ENCODE assay signal across 1 cellular context in the genomic region with DNA sequence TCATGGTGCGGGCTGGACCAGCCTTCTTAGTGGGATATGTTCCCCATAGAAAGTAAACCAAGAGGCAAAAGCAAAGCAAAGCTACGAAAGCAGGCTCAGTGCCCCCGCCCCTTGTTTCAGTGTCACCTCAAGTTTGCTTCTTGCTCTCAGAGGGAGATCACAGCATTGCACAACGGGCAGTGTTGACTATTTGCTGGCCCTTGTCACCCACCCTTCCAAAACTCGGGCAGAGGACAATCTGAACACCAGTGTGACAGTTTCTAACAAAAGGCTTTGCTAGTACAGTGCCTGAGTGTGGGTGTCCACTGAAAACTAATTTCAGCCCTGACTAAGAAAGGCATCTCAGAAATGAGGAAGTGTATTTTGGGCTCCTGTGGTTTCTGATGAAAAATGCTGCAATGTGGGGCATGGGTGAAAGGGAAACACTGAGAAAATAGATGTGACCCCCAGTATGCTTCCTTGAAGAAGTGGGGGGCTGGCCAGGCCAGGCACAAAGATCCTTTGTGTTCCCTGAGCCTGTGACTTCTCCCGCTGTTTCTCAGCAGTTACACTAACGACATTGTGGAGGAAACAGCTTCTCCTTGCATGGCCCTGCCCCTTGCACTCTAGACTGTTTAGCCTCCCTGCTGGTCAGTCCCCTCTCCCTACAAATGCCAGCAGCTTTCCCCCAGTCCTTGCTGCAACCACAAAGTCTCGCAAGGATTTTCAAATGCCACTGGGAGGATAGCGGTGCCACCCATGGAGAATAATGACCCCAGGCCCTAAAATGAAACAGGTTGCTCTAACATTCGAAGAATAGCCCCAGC.
A peak's percentile ranks its signal among the peaks of the same experiment; 100 is the strongest.
TF ChIP-seq lines count a peak whose summit lies in the region.

No MANE protein-coding gene starts in this region.

TF ChIP-seq in HepG2, 621 proteins besides CTCF, POLR2A, EP300 and RAD21 (continued from another document and continues in another):
- TF ChIP-seq, protein P1, sequence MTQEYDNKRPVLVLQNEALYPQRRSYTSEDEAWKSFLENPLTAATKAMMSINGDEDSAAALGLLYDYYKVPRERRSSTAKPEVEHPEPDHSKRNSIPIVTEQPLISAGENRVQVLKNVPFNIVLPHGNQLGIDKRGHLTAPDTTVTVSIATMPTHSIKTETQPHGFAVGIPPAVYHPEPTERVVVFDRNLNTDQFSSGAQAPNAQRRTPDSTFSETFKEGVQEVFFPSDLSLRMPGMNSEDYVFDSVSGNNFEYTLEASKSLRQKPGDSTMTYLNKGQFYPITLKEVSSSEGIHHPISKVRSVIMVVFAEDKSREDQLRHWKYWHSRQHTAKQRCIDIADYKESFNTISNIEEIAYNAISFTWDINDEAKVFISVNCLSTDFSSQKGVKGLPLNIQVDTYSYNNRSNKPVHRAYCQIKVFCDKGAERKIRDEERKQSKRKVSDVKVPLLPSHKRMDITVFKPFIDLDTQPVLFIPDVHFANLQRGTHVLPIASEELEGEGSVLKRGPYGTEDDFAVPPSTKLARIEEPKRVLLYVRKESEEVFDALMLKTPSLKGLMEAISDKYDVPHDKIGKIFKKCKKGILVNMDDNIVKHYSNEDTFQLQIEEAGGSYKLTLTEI (CRISPR knock-in tag; conservative IDR thresholded peaks at IDR 0.05) = no peak
- TF ChIP-seq ZNF317 (CRISPR knock-in tag; IDR thresholded peaks at IDR 0.05) (no peak), RARG (CRISPR knock-in tag; IDR thresholded peaks at IDR 0.05; ENCODE audit: low read depth) (no peak), TRIM24 (CRISPR knock-in tag; IDR thresholded peaks at IDR 0.05) (no peak), SAP130 (CRISPR knock-in tag; IDR thresholded peaks at IDR 0.05; ENCODE audit: low read depth) (peak; percentile 35), ZNF33B (CRISPR knock-in tag; IDR thresholded peaks at IDR 0.05) (no peak), RFX3 (CRISPR knock-in tag; IDR thresholded peaks at IDR 0.05) (no peak), TBX2 (CRISPR knock-in tag; IDR thresholded peaks at IDR 0.05; ENCODE audit: borderline replicate concordance) (peak; percentile 27; the same call in 1 of the 2 replicates), SMAD3 (CRISPR knock-in tag; IDR thresholded peaks at IDR 0.05) (no peak), HNRNPLL (IDR thresholded peaks at IDR 0.05; ENCODE audit: low read depth, low read length, poor library complexity, severe bottlenecking) (no peak), SIN3B (IDR thresholded peaks at IDR 0.05; ENCODE audit: low read length) (no peak), ATF1 (CRISPR knock-in tag; IDR thresholded peaks at IDR 0.05) (no peak), ASH2L (IDR thresholded peaks at IDR 0.05; ENCODE audit: insufficient read length, low read depth, low read length) (peak; percentile 55), KAT7 (CRISPR knock-in tag; IDR thresholded peaks at IDR 0.05; ENCODE audit: borderline replicate concordance) (no peak), ZNF263 (CRISPR knock-in tag; IDR thresholded peaks at IDR 0.05) (no peak), SNAPC2 (CRISPR knock-in tag; IDR thresholded peaks at IDR 0.05) (no peak), MAFF (IDR thresholded peaks at IDR 0.05; ENCODE audit: low read depth, low read length) (no peak), KDM3A (CRISPR knock-in tag; IDR thresholded peaks at IDR 0.05; ENCODE audit: low read depth) (no peak), SMC3 (IDR thresholded peaks at IDR 0.05; ENCODE audit: low read length) (no peak), MXD4 (CRISPR knock-in tag; IDR thresholded peaks at IDR 0.05) (no peak), TEAD3 (CRISPR knock-in tag; optimal IDR thresholded peaks at IDR 0.05; ENCODE audit: borderline replicate concordance) (peak; percentile 19), CBX1 (IDR thresholded peaks at IDR 0.05; ENCODE audit: low read depth) (no peak), ZNF441 (CRISPR knock-in tag; IDR thresholded peaks at IDR 0.05; ENCODE audit: borderline replicate concordance) (no peak), SMARCE1 (IDR thresholded peaks at IDR 0.05; ENCODE audit: borderline replicate concordance) (no peak), ATM (IDR thresholded peaks at IDR 0.05; ENCODE audit: borderline replicate concordance) (no peak), TP53 (CRISPR knock-in tag; conservative IDR thresholded peaks at IDR 0.05) (no peak), ZNF530 (CRISPR knock-in tag; IDR thresholded peaks at IDR 0.05; ENCODE audit: low read depth) (no peak), ZNF251 (CRISPR knock-in tag; IDR thresholded peaks at IDR 0.05) (no peak), SAFB2 (CRISPR knock-in tag; IDR thresholded peaks at IDR 0.05; ENCODE audit: borderline replicate concordance, low read depth) (no peak), CBX2 (IDR thresholded peaks at IDR 0.05; ENCODE audit: low read depth, low read length) (no peak), CBX2 (CRISPR knock-in tag; IDR thresholded peaks at IDR 0.05; ENCODE audit: low read depth) (no peak), ZNF3 (CRISPR knock-in tag; IDR thresholded peaks at IDR 0.05) (0 out of 2 replicates have a peak, but pooled peaks have one; percentile 30), AGO1 (IDR thresholded peaks at IDR 0.05; ENCODE audit: low read depth, low read length, poor library complexity, severe bottlenecking) (no peak), ELF3 (CRISPR knock-in tag; IDR thresholded peaks at IDR 0.05) (peak; percentile 64), NFKBIZ (CRISPR knock-in tag; IDR thresholded peaks at IDR 0.05) (no peak), TARDBP (CRISPR knock-in tag; IDR thresholded peaks at IDR 0.05) (no peak), RXRA (CRISPR knock-in tag; IDR thresholded peaks at IDR 0.05) (no peak; the same call in 1 of the 2 replicates), ZNF550 (CRISPR knock-in tag; IDR thresholded peaks at IDR 0.05; ENCODE audit: borderline replicate concordance) (no peak)
- TF ChIP-seq, protein P2, sequence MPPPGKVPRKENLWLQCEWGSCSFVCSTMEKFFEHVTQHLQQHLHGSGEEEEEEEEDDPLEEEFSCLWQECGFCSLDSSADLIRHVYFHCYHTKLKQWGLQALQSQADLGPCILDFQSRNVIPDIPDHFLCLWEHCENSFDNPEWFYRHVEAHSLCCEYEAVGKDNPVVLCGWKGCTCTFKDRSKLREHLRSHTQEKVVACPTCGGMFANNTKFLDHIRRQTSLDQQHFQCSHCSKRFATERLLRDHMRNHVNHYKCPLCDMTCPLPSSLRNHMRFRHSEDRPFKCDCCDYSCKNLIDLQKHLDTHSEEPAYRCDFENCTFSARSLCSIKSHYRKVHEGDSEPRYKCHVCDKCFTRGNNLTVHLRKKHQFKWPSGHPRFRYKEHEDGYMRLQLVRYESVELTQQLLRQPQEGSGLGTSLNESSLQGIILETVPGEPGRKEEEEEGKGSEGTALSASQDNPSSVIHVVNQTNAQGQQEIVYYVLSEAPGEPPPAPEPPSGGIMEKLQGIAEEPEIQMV (CRISPR knock-in tag; IDR thresholded peaks at IDR 0.05; ENCODE audit: low read depth) = peak; percentile 60; the same call in 1 of the 2 replicates
- TF ChIP-seq, protein P3, sequence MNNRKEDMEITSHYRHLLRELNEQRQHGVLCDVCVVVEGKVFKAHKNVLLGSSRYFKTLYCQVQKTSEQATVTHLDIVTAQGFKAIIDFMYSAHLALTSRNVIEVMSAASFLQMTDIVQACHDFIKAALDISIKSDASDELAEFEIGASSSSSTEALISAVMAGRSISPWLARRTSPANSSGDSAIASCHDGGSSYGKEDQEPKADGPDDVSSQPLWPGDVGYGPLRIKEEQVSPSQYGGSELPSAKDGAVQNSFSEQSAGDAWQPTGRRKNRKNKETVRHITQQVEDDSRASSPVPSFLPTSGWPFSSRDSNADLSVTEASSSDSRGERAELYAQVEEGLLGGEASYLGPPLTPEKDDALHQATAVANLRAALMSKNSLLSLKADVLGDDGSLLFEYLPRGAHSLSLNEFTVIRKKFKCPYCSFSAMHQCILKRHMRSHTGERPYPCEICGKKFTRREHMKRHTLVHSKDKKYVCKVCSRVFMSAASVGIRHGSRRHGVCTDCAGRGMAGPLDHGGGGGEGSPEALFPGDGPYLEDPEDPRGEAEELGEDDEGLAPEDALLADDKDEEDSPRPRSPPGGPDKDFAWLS (CRISPR knock-in tag; IDR thresholded peaks at IDR 0.05; ENCODE audit: borderline replicate concordance) = no peak
- TF ChIP-seq, protein P4, sequence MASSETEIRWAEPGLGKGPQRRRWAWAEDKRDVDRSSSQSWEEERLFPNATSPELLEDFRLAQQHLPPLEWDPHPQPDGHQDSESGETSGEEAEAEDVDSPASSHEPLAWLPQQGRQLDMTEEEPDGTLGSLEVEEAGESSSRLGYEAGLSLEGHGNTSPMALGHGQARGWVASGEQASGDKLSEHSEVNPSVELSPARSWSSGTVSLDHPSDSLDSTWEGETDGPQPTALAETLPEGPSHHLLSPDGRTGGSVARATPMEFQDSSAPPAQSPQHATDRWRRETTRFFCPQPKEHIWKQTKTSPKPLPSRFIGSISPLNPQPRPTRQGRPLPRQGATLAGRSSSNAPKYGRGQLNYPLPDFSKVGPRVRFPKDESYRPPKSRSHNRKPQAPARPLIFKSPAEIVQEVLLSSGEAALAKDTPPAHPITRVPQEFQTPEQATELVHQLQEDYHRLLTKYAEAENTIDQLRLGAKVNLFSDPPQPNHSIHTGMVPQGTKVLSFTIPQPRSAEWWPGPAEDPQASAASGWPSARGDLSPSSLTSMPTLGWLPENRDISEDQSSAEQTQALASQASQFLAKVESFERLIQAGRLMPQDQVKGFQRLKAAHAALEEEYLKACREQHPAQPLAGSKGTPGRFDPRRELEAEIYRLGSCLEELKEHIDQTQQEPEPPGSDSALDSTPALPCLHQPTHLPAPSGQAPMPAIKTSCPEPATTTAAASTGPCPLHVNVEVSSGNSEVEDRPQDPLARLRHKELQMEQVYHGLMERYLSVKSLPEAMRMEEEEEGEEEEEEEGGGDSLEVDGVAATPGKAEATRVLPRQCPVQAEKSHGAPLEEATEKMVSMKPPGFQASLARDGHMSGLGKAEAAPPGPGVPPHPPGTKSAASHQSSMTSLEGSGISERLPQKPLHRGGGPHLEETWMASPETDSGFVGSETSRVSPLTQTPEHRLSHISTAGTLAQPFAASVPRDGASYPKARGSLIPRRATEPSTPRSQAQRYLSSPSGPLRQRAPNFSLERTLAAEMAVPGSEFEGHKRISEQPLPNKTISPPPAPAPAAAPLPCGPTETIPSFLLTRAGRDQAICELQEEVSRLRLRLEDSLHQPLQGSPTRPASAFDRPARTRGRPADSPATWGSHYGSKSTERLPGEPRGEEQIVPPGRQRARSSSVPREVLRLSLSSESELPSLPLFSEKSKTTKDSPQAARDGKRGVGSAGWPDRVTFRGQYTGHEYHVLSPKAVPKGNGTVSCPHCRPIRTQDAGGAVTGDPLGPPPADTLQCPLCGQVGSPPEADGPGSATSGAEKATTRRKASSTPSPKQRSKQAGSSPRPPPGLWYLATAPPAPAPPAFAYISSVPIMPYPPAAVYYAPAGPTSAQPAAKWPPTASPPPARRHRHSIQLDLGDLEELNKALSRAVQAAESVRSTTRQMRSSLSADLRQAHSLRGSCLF (CRISPR knock-in tag; IDR thresholded peaks at IDR 0.05; ENCODE audit: borderline replicate concordance) = no peak
- TF ChIP-seq, protein P5, sequence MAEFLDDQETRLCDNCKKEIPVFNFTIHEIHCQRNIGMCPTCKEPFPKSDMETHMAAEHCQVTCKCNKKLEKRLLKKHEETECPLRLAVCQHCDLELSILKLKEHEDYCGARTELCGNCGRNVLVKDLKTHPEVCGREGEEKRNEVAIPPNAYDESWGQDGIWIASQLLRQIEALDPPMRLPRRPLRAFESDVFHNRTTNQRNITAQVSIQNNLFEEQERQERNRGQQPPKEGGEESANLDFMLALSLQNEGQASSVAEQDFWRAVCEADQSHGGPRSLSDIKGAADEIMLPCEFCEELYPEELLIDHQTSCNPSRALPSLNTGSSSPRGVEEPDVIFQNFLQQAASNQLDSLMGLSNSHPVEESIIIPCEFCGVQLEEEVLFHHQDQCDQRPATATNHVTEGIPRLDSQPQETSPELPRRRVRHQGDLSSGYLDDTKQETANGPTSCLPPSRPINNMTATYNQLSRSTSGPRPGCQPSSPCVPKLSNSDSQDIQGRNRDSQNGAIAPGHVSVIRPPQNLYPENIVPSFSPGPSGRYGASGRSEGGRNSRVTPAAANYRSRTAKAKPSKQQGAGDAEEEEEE (CRISPR knock-in tag; IDR thresholded peaks at IDR 0.05; ENCODE audit: borderline replicate concordance) = no peak
- TF ChIP-seq, protein P6, sequence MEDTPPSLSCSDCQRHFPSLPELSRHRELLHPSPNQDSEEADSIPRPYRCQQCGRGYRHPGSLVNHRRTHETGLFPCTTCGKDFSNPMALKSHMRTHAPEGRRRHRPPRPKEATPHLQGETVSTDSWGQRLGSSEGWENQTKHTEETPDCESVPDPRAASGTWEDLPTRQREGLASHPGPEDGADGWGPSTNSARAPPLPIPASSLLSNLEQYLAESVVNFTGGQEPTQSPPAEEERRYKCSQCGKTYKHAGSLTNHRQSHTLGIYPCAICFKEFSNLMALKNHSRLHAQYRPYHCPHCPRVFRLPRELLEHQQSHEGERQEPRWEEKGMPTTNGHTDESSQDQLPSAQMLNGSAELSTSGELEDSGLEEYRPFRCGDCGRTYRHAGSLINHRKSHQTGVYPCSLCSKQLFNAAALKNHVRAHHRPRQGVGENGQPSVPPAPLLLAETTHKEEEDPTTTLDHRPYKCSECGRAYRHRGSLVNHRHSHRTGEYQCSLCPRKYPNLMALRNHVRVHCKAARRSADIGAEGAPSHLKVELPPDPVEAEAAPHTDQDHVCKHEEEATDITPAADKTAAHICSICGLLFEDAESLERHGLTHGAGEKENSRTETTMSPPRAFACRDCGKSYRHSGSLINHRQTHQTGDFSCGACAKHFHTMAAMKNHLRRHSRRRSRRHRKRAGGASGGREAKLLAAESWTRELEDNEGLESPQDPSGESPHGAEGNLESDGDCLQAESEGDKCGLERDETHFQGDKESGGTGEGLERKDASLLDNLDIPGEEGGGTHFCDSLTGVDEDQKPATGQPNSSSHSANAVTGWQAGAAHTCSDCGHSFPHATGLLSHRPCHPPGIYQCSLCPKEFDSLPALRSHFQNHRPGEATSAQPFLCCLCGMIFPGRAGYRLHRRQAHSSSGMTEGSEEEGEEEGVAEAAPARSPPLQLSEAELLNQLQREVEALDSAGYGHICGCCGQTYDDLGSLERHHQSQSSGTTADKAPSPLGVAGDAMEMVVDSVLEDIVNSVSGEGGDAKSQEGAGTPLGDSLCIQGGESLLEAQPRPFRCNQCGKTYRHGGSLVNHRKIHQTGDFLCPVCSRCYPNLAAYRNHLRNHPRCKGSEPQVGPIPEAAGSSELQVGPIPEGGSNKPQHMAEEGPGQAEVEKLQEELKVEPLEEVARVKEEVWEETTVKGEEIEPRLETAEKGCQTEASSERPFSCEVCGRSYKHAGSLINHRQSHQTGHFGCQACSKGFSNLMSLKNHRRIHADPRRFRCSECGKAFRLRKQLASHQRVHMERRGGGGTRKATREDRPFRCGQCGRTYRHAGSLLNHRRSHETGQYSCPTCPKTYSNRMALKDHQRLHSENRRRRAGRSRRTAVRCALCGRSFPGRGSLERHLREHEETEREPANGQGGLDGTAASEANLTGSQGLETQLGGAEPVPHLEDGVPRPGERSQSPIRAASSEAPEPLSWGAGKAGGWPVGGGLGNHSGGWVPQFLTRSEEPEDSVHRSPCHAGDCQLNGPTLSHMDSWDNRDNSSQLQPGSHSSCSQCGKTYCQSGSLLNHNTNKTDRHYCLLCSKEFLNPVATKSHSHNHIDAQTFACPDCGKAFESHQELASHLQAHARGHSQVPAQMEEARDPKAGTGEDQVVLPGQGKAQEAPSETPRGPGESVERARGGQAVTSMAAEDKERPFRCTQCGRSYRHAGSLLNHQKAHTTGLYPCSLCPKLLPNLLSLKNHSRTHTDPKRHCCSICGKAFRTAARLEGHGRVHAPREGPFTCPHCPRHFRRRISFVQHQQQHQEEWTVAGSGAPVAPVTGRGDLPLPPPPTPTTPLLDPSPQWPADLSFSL (CRISPR knock-in tag; IDR thresholded peaks at IDR 0.05) = no peak
- TF ChIP-seq, protein P7, sequence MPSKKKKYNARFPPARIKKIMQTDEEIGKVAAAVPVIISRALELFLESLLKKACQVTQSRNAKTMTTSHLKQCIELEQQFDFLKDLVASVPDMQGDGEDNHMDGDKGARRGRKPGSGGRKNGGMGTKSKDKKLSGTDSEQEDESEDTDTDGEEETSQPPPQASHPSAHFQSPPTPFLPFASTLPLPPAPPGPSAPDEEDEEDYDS (CRISPR knock-in tag; IDR thresholded peaks at IDR 0.05) = no peak
